In the genomic region with DNA sequence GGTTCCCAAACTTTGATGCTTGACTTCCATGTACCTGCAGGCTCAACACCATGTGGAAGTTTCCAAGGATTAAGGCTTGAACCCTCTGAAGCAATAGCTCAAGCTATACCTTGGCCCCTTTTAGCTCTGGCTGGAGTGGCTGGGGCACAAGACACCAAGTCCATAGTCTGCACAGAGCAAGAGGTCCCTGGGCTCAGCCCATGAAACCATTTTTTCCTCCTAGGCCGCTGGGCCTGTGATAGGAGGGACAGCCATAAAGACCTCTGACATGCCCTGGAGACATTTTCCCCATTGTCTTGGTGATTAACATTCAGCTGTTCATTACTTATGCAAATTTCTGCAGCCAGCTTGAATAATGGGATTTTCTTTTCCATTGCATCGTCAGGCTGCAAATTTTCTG, we compare ENCODE assay signal across 27 cellular contexts.
"Had no signal": no experiment of that assay in that cellular context is flagged by ENCODE, and none has a peak within 500 bp of the region (broad histone marks: within the 10 kb centered on the region; RNA-seq: fewer than 3 reads in every experiment).

No MANE protein-coding gene starts in this region.

- H3K4me2 ChIP-seq: neural progenitor cell, smooth muscle cell had no signal

- H3K36me3 ChIP-seq: neural progenitor cell, ovary, spleen, suprapubic skin, tibial artery, transverse colon, upper lobe of right lung, uterus had no signal

- H3K27me3 ChIP-seq: neural progenitor cell, ovary, spleen, suprapubic skin, testis, tibial artery, transverse colon, upper lobe of right lung, uterus had no signal

- H3K4me1 ChIP-seq: neural progenitor cell, parathyroid adenoma, psoas muscle, spleen, suprapubic skin, testis, transverse colon, upper lobe of right lung, uterus had no signal

- H3K9me3 ChIP-seq: psoas muscle, testis, upper lobe of right lung had no signal

- H3K27ac ChIP-seq: neural progenitor cell, ovary, parathyroid adenoma, psoas muscle, skin epidermis, spleen, suprapubic skin, testis, tibial artery, transverse colon, upper lobe of right lung, uterus had no signal

- H3K9ac ChIP-seq: neural progenitor cell, parathyroid adenoma had no signal

- H3K4me3 ChIP-seq: neural progenitor cell, ovary, psoas muscle, skin epidermis, smooth muscle cell, spleen, suprapubic skin, testis, tibial artery, transverse colon, upper lobe of right lung, uterus had no signal

- H3K79me2 ChIP-seq: parathyroid adenoma had no signal

- H2AFZ ChIP-seq: neural progenitor cell, parathyroid adenoma had no signal

- DNase-seq: natural killer cell; occipital lobe; ovary; psoas muscle; right cardiac atrium; spleen; stimulated activated CD4-positive, alpha-beta T cell treated with anti-CD3 and anti-CD28 coated beads, Interleukin-12 subunit alpha, Interleukin-12 subunit beta, amount 100 ng/mL, for 4 hours; stimulated activated CD4-positive, alpha-beta T cell treated with anti-CD3 and anti-CD28 coated beads, Interleukin-1b, Interleukin-23, amount 100 ng/mL, for 48 hours; stimulated activated CD4-positive, alpha-beta T cell treated with anti-CD3 and anti-CD28 coated beads, Interleukin-4, amount 100 ng/mL, for 1 hour; stimulated activated CD4-positive, alpha-beta T cell treated with anti-CD3 and anti-CD28 coated beads, Interleukin-4, amount 100 ng/mL, for 4 hours; stimulated activated CD8-positive, alpha-beta memory T cell treated with anti-CD3 and anti-CD28 coated beads, Interleukin-4, amount 100 ng/mL, for 48 hours; stimulated activated naive CD4-positive, alpha-beta T cell; stimulated activated naive CD8-positive, alpha-beta T cell treated with anti-CD3 and anti-CD28 coated beads, Interleukin-15, amount 100 ng/mL, for 72 hours; stimulated activated naive CD8-positive, alpha-beta T cell treated with anti-CD3 and anti-CD28 coated beads, Interleukin-15, Interleukin-2, amounts not matched to agents 100 U/mL and 50 U/mL, for 24 hours; substantia nigra; testis; tibial artery; transverse colon; upper lobe of right lung; uterus had no signal

- ATAC-seq: natural killer cell; psoas muscle; right cardiac atrium; sciatic nerve; stimulated activated memory B cell treated with anti-CD40 and anti-IgM and Interleukin-4, amounts not matched to agents 10 μg/mL and 1 μg/mL and 100 μg/mL, for 72 hours; stimulated activated naive CD8-positive, alpha-beta T cell treated with anti-CD3 and anti-CD28 coated beads, Interleukin-15, amount 100 ng/mL, for 72 hours; stimulated activated naive CD8-positive, alpha-beta T cell treated with anti-CD3 and anti-CD28 coated beads, Interleukin-15, Interleukin-2, amounts not matched to agents 100 U/mL and 50 U/mL, for 24 hours; upper lobe of right lung had no signal
